In genomic region chr10:78817804-78818203, GRCh38 we compare ENCODE assay signal across 23 cellular contexts.
"Had no signal": no experiment of that assay in that cellular context is flagged by ENCODE, and none has a peak within 500 bp of the region (broad histone marks: within the 10 kb centered on the region; RNA-seq: fewer than 3 reads in every experiment).

No MANE protein-coding gene starts in this region.

- H3K27ac Mint-ChIP-seq: activated CD4-positive, alpha-beta memory T cell treated with anti-CD3 and anti-CD28 coated beads for 36 hours; activated CD4-positive, alpha-beta T cell treated with anti-CD3 and anti-CD28 coated beads, Interleukin-2, amount 10 ng/mL, durations not matched to agents 7 days and 5 days; activated naive CD4-positive, alpha-beta T cell treated with anti-CD3 and anti-CD28 coated beads for 36 hours; activated naive CD8-positive, alpha-beta T cell; T-cell had no signal

- H3K27me3 Mint-ChIP-seq: activated naive CD8-positive, alpha-beta T cell had no signal

- ATAC-seq: activated T-cell treated with anti-CD3 and anti-CD28 coated beads, Interleukin-2, amount 50 U/mL, for 4 hours; Panc1; T-cell had no signal

- H3K36me3 Mint-ChIP-seq: activated CD4-positive, alpha-beta memory T cell treated with anti-CD3 and anti-CD28 coated beads for 36 hours; activated naive CD8-positive, alpha-beta T cell; T-cell had no signal

- DNase-seq: activated CD4-positive, alpha-beta memory T cell treated with anti-CD3 and anti-CD28 coated beads for 36 hours; activated CD4-positive, alpha-beta T cell treated with anti-CD3 and anti-CD28 coated beads, Interleukin-2, amount 10 ng/mL, durations not matched to agents 7 days and 5 days; activated CD4-positive, CD25-positive, alpha-beta regulatory T cell; activated CD8-positive, alpha-beta memory T cell treated with anti-CD3 and anti-CD28 coated beads for 24 hours; activated effector memory CD4-positive, alpha-beta T cell treated with anti-CD3 and anti-CD28 coated beads, Interleukin-2, amount 50 U/mL, for 16 hours; activated naive CD4-positive, alpha-beta T cell treated with anti-CD3 and anti-CD28 coated beads for 36 hours; activated T-cell treated with anti-CD3 and anti-CD28 coated beads, Interleukin-2, amount 50 U/mL, for 4 hours; Karpas-422; MM.1S; NCI-H1105; NCI-H1436; NCI-H187; NCI-H2081; NCI-H510A treated with DMSO at 0.1 percent for 48 hours; NCI-H69; NK-92 treated with Interleukin-12 subunit alpha and Interleukin-12 subunit beta, amount 100 ng/mL, for 24 hours; OCI-M1; T-cell; T-helper 2 cell; T1000 had no signal

- H3K4me3 Mint-ChIP-seq: activated CD4-positive, alpha-beta memory T cell treated with anti-CD3 and anti-CD28 coated beads for 36 hours; activated CD4-positive, alpha-beta T cell treated with anti-CD3 and anti-CD28 coated beads, Interleukin-2, amount 10 ng/mL, durations not matched to agents 7 days and 5 days; activated naive CD4-positive, alpha-beta T cell treated with anti-CD3 and anti-CD28 coated beads for 36 hours; activated naive CD8-positive, alpha-beta T cell; activated T-cell treated with anti-CD3 and anti-CD28 coated beads, Interleukin-2, amount 50 U/mL, for 4 hours; T-cell had no signal

- H3K4me1 Mint-ChIP-seq: activated CD4-positive, alpha-beta T cell treated with anti-CD3 and anti-CD28 coated beads, Interleukin-2, amount 10 ng/mL, durations not matched to agents 7 days and 5 days; T-cell had no signal

- H3K4me3 ChIP-seq: SK-N-MC had no signal

- H3K27ac ChIP-seq: SK-N-MC had no signal

- H3K9me3 Mint-ChIP-seq: activated CD4-positive, alpha-beta memory T cell treated with anti-CD3 and anti-CD28 coated beads for 36 hours; activated CD4-positive, alpha-beta T cell treated with anti-CD3 and anti-CD28 coated beads, Interleukin-2, amount 10 ng/mL, durations not matched to agents 7 days and 5 days; activated naive CD4-positive, alpha-beta T cell treated with anti-CD3 and anti-CD28 coated beads for 36 hours; activated T-cell treated with anti-CD3 and anti-CD28 coated beads, Interleukin-2, amount 50 U/mL, for 4 hours; T-cell had no signal
